Comparison of ENCODE assay signal across 33 cellular contexts in genomic region chr1:111469539-111469938, GRCh38. TPM values are rescaled to one million over a fixed set of nuclear protein-coding genes. Genes with fewer than 3 reads are reported as not detected.
"Had no signal": no experiment of that assay in that cellular context is flagged by ENCODE, and none has a peak within 500 bp of the region (broad histone marks: within the 10 kb centered on the region; RNA-seq: fewer than 3 reads in every experiment).

No MANE protein-coding gene starts in this region.

- H3K4me3 Mint-ChIP-seq: mesothelial cell of epicardium; naive B cell; nephron; neural progenitor cell; stimulated activated effector memory CD8-positive, alpha-beta T cell treated with anti-CD3 and anti-CD28 coated beads, Interleukin-12 subunit alpha, Interleukin-12 subunit beta, amount 100 ng/mL, for 72 hours had no signal

- H3K27ac Mint-ChIP-seq: mesothelial cell of epicardium; naive B cell; nephron; neural progenitor cell; stimulated activated effector memory CD8-positive, alpha-beta T cell treated with anti-CD3 and anti-CD28 coated beads, Interleukin-12 subunit alpha, Interleukin-12 subunit beta, amount 100 ng/mL, for 72 hours had no signal

- H3K4me1 ChIP-seq: neural progenitor cell, prostate gland, thyroid gland had no signal

- H3K9me3 ChIP-seq: esophagus squamous epithelium, heart right ventricle, left lung, mucosa of descending colon, prostate gland, right atrium auricular region, stomach, thyroid gland had no signal

- H3K4me3 ChIP-seq: coronary artery, esophagus squamous epithelium, heart right ventricle, left lung, mucosa of descending colon, neural progenitor cell, prostate gland, right atrium auricular region, smooth muscle cell, stomach, thyroid gland had no signal

- H3K9me3 Mint-ChIP-seq: mesothelial cell of epicardium; naive B cell; nephron; neural progenitor cell; stimulated activated effector memory CD8-positive, alpha-beta T cell treated with anti-CD3 and anti-CD28 coated beads, Interleukin-12 subunit alpha, Interleukin-12 subunit beta, amount 100 ng/mL, for 72 hours had no signal

- H3K36me3 ChIP-seq: neural progenitor cell, prostate gland had no signal

- H3K27me3 ChIP-seq: esophagus squamous epithelium, heart right ventricle, left lung, neural progenitor cell, right atrium auricular region, stomach, thyroid gland had no signal

- H3K36me3 Mint-ChIP-seq: neural progenitor cell had no signal

- H3K27me3 Mint-ChIP-seq: naive B cell had no signal

- DNase-seq: dermis blood vessel endothelial cell; effector memory CD4-positive, alpha-beta T cell; esophagus squamous epithelium; foreskin melanocyte; glutamatergic neuron; heart right ventricle; hippocampal formation; left cardiac atrium; left lung; mesenchymal stem cell; mucosa of descending colon; naive B cell; nucleus accumbens; stimulated activated CD4-positive, alpha-beta T cell treated with anti-CD3 and anti-CD28 coated beads, Interleukin-2, amount 100 ng/mL, for 24 hours; stimulated activated CD4-positive, alpha-beta T cell treated with anti-CD3 and anti-CD28 coated beads, Interleukin-4, amount 100 ng/mL, for 24 hours; stimulated activated naive CD4-positive, alpha-beta T cell treated with Interleukin-2 at 50 U/mL for 16 hours; stomach; thyroid gland; trophoblast cell had no signal

- H3K4me1 Mint-ChIP-seq: mesothelial cell of epicardium, nephron, neural progenitor cell had no signal

- ATAC-seq: heart right ventricle; left cardiac atrium; left lung; mucosa of descending colon; sciatic nerve; stimulated activated effector memory CD8-positive, alpha-beta T cell treated with anti-CD3 and anti-CD28 coated beads, Interleukin-12 subunit alpha, Interleukin-12 subunit beta, amount 100 ng/mL, for 72 hours had no signal

- H3K27ac ChIP-seq: neural progenitor cell, prostate gland, right atrium auricular region, thyroid gland had no signal

RNA-seq across cellular contexts. Expression of gene C1orf162, which starts 4.2 kb away (rescaled TPM):
- total RNA-seq: epithelial cell of proximal tubule, smooth muscle cell had no signal

RNA-seq across cellular contexts. Expression of gene ADORA3, which starts 33.9 kb away (rescaled TPM):
- total RNA-seq: dermis blood vessel endothelial cell, epithelial cell of proximal tubule, kidney epithelial cell, lung microvascular endothelial cell, mesothelial cell of epicardium, osteocyte, smooth muscle cell had no signal
- polyA plus RNA-seq: endothelial cell of umbilical vein, smooth muscle cell had no signal

RNA-seq across cellular contexts. Expression of gene TMIGD3, which starts 33.9 kb away (rescaled TPM):
- total RNA-seq: dermis blood vessel endothelial cell, epithelial cell of proximal tubule, kidney epithelial cell, lung microvascular endothelial cell, mesothelial cell of epicardium, osteocyte, smooth muscle cell had no signal
- polyA plus RNA-seq: smooth muscle cell had no signal
